ENCODE assay signal across 1 cellular context in the genomic region with DNA sequence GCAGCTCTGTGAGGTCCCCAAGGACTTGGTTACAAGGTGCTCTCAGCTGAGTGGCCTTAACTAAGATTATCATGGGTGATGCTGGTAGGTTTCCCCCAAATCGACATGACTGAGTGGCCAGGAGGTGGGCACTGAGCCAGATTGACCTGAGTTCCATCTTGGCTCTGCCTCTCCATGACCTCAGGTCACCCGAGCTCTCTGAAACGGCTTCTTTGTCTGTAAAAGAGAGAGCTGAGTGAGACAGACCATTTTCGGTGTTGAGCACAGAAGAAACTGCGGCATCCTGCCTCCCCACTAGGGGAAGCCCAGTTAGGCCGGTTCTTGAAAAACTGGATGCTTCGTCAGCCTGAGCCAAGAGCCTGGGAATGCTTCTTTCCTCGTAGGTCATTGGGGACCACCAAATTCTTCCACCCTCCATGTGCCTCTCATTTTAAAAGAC.
TF ChIP-seq lines count a peak whose summit lies in the region.

No MANE protein-coding gene starts in this region.

TF ChIP-seq in SK-N-SH, 30 proteins besides CTCF, POLR2A, EP300 and RAD21 (continued from another document):
- TF ChIP-seq, protein P1, sequence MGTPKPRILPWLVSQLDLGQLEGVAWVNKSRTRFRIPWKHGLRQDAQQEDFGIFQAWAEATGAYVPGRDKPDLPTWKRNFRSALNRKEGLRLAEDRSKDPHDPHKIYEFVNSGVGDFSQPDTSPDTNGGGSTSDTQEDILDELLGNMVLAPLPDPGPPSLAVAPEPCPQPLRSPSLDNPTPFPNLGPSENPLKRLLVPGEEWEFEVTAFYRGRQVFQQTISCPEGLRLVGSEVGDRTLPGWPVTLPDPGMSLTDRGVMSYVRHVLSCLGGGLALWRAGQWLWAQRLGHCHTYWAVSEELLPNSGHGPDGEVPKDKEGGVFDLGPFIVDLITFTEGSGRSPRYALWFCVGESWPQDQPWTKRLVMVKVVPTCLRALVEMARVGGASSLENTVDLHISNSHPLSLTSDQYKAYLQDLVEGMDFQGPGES (IDR thresholded peaks at IDR 0.05; ENCODE audit: low read depth, low read length): no peak
- TF ChIP-seq RXRA (IDR thresholded peaks at IDR 0.05; ENCODE audit: borderline replicate concordance, low read depth) (no peak), TEAD4 (IDR thresholded peaks at IDR 0.05; ENCODE audit: borderline replicate concordance, insufficient read depth) (no peak), FOXM1 (IDR thresholded peaks at IDR 0.05; ENCODE audit: low read depth) (no peak), EZH2phosphoT487 (IDR thresholded peaks at IDR 0.05; ENCODE audit: borderline replicate concordance, low read depth) (no peak)
